In genomic region chr4:145481164-145481941, GRCh38 we compare ENCODE assay signal across 1 cellular context.
TF ChIP-seq lines count a peak whose summit lies in the region.

Gene SMAD1 (plus strand): TSS chr4:145481853. CDS start chr4:145514614, 32,761 bp downstream.

TF ChIP-seq in HepG2, 621 proteins besides CTCF, POLR2A, EP300 and RAD21 (continued from another document and continues in another):
- TF ChIP-seq, protein P1, sequence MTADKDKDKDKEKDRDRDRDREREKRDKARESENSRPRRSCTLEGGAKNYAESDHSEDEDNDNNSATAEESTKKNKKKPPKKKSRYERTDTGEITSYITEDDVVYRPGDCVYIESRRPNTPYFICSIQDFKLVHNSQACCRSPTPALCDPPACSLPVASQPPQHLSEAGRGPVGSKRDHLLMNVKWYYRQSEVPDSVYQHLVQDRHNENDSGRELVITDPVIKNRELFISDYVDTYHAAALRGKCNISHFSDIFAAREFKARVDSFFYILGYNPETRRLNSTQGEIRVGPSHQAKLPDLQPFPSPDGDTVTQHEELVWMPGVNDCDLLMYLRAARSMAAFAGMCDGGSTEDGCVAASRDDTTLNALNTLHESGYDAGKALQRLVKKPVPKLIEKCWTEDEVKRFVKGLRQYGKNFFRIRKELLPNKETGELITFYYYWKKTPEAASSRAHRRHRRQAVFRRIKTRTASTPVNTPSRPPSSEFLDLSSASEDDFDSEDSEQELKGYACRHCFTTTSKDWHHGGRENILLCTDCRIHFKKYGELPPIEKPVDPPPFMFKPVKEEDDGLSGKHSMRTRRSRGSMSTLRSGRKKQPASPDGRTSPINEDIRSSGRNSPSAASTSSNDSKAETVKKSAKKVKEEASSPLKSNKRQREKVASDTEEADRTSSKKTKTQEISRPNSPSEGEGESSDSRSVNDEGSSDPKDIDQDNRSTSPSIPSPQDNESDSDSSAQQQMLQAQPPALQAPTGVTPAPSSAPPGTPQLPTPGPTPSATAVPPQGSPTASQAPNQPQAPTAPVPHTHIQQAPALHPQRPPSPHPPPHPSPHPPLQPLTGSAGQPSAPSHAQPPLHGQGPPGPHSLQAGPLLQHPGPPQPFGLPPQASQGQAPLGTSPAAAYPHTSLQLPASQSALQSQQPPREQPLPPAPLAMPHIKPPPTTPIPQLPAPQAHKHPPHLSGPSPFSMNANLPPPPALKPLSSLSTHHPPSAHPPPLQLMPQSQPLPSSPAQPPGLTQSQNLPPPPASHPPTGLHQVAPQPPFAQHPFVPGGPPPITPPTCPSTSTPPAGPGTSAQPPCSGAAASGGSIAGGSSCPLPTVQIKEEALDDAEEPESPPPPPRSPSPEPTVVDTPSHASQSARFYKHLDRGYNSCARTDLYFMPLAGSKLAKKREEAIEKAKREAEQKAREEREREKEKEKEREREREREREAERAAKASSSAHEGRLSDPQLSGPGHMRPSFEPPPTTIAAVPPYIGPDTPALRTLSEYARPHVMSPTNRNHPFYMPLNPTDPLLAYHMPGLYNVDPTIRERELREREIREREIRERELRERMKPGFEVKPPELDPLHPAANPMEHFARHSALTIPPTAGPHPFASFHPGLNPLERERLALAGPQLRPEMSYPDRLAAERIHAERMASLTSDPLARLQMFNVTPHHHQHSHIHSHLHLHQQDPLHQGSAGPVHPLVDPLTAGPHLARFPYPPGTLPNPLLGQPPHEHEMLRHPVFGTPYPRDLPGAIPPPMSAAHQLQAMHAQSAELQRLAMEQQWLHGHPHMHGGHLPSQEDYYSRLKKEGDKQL (CRISPR knock-in tag; IDR thresholded peaks at IDR 0.05; ENCODE audit: low read depth): no peak
- TF ChIP-seq TFDP2 (CRISPR knock-in tag; IDR thresholded peaks at IDR 0.05): no peak
- no peak for TF ChIP-seq KLF12 (CRISPR knock-in tag; IDR thresholded peaks at IDR 0.05; ENCODE audit: borderline replicate concordance)
- no peak for TF ChIP-seq RORA (CRISPR knock-in tag; IDR thresholded peaks at IDR 0.05)
- TF ChIP-seq ZNF264 (CRISPR knock-in tag; IDR thresholded peaks at IDR 0.05): no peak
- TF ChIP-seq, protein P2, sequence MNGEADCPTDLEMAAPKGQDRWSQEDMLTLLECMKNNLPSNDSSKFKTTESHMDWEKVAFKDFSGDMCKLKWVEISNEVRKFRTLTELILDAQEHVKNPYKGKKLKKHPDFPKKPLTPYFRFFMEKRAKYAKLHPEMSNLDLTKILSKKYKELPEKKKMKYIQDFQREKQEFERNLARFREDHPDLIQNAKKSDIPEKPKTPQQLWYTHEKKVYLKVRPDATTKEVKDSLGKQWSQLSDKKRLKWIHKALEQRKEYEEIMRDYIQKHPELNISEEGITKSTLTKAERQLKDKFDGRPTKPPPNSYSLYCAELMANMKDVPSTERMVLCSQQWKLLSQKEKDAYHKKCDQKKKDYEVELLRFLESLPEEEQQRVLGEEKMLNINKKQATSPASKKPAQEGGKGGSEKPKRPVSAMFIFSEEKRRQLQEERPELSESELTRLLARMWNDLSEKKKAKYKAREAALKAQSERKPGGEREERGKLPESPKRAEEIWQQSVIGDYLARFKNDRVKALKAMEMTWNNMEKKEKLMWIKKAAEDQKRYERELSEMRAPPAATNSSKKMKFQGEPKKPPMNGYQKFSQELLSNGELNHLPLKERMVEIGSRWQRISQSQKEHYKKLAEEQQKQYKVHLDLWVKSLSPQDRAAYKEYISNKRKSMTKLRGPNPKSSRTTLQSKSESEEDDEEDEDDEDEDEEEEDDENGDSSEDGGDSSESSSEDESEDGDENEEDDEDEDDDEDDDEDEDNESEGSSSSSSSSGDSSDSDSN (CRISPR knock-in tag; IDR thresholded peaks at IDR 0.05): peak; percentile 88; the same call in 1 of the 2 replicates
- TF ChIP-seq NFIC (IDR thresholded peaks at IDR 0.05; ENCODE audit: low read length): no peak
- TF ChIP-seq NRL (CRISPR knock-in tag; IDR thresholded peaks at IDR 0.05; ENCODE audit: borderline replicate concordance): no peak
- TF ChIP-seq CHD4 (IDR thresholded peaks at IDR 0.05; ENCODE audit: borderline replicate concordance, low read length): no peak
- TF ChIP-seq MTF1 (CRISPR knock-in tag; IDR thresholded peaks at IDR 0.05): no peak
- TF ChIP-seq KAT8 (CRISPR knock-in tag; IDR thresholded peaks at IDR 0.05): no peak
- no peak for TF ChIP-seq ZNF225 (CRISPR knock-in tag; IDR thresholded peaks at IDR 0.05)
- TF ChIP-seq, protein P3, sequence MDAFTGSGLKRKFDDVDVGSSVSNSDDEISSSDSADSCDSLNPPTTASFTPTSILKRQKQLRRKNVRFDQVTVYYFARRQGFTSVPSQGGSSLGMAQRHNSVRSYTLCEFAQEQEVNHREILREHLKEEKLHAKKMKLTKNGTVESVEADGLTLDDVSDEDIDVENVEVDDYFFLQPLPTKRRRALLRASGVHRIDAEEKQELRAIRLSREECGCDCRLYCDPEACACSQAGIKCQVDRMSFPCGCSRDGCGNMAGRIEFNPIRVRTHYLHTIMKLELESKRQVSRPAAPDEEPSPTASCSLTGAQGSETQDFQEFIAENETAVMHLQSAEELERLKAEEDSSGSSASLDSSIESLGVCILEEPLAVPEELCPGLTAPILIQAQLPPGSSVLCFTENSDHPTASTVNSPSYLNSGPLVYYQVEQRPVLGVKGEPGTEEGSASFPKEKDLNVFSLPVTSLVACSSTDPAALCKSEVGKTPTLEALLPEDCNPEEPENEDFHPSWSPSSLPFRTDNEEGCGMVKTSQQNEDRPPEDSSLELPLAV (CRISPR knock-in tag; conservative IDR thresholded peaks at IDR 0.05; ENCODE audit: low read depth): no peak
- TF ChIP-seq, protein P4, sequence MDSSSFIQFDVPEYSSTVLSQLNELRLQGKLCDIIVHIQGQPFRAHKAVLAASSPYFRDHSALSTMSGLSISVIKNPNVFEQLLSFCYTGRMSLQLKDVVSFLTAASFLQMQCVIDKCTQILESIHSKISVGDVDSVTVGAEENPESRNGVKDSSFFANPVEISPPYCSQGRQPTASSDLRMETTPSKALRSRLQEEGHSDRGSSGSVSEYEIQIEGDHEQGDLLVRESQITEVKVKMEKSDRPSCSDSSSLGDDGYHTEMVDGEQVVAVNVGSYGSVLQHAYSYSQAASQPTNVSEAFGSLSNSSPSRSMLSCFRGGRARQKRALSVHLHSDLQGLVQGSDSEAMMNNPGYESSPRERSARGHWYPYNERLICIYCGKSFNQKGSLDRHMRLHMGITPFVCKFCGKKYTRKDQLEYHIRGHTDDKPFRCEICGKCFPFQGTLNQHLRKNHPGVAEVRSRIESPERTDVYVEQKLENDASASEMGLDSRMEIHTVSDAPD (CRISPR knock-in tag; IDR thresholded peaks at IDR 0.05): no peak
- no peak for TF ChIP-seq ZNF256 (CRISPR knock-in tag; conservative IDR thresholded peaks at IDR 0.05)
- TF ChIP-seq RXRA (CRISPR knock-in tag; IDR thresholded peaks at IDR 0.05): no peak
- no peak for TF ChIP-seq ZNF512B (CRISPR knock-in tag; IDR thresholded peaks at IDR 0.05; ENCODE audit: borderline replicate concordance)
- TF ChIP-seq, protein P5, sequence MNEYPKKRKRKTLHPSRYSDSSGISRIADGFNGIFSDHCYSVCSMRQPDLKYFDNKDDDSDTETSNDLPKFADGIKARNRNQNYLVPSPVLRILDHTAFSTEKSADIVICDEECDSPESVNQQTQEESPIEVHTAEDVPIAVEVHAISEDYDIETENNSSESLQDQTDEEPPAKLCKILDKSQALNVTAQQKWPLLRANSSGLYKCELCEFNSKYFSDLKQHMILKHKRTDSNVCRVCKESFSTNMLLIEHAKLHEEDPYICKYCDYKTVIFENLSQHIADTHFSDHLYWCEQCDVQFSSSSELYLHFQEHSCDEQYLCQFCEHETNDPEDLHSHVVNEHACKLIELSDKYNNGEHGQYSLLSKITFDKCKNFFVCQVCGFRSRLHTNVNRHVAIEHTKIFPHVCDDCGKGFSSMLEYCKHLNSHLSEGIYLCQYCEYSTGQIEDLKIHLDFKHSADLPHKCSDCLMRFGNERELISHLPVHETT (CRISPR knock-in tag; conservative IDR thresholded peaks at IDR 0.05): no peak
- TF ChIP-seq, protein P6, sequence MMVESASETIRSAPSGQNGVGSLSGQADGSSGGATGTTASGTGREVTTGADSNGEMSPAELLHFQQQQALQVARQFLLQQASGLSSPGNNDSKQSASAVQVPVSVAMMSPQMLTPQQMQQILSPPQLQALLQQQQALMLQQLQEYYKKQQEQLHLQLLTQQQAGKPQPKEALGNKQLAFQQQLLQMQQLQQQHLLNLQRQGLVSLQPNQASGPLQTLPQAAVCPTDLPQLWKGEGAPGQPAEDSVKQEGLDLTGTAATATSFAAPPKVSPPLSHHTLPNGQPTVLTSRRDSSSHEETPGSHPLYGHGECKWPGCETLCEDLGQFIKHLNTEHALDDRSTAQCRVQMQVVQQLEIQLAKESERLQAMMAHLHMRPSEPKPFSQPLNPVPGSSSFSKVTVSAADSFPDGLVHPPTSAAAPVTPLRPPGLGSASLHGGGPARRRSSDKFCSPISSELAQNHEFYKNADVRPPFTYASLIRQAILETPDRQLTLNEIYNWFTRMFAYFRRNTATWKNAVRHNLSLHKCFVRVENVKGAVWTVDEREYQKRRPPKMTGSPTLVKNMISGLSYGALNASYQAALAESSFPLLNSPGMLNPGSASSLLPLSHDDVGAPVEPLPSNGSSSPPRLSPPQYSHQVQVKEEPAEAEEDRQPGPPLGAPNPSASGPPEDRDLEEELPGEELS (CRISPR knock-in tag; IDR thresholded peaks at IDR 0.05): no peak
- TF ChIP-seq, protein P7, sequence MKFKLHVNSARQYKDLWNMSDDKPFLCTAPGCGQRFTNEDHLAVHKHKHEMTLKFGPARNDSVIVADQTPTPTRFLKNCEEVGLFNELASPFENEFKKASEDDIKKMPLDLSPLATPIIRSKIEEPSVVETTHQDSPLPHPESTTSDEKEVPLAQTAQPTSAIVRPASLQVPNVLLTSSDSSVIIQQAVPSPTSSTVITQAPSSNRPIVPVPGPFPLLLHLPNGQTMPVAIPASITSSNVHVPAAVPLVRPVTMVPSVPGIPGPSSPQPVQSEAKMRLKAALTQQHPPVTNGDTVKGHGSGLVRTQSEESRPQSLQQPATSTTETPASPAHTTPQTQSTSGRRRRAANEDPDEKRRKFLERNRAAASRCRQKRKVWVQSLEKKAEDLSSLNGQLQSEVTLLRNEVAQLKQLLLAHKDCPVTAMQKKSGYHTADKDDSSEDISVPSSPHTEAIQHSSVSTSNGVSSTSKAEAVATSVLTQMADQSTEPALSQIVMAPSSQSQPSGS (CRISPR knock-in tag; IDR thresholded peaks at IDR 0.05): no peak
- no peak for TF ChIP-seq RELA (CRISPR knock-in tag; IDR thresholded peaks at IDR 0.05)
- no peak for TF ChIP-seq ZNF670 (CRISPR knock-in tag; IDR thresholded peaks at IDR 0.05; ENCODE audit: borderline replicate concordance)
- TF ChIP-seq, protein P8, sequence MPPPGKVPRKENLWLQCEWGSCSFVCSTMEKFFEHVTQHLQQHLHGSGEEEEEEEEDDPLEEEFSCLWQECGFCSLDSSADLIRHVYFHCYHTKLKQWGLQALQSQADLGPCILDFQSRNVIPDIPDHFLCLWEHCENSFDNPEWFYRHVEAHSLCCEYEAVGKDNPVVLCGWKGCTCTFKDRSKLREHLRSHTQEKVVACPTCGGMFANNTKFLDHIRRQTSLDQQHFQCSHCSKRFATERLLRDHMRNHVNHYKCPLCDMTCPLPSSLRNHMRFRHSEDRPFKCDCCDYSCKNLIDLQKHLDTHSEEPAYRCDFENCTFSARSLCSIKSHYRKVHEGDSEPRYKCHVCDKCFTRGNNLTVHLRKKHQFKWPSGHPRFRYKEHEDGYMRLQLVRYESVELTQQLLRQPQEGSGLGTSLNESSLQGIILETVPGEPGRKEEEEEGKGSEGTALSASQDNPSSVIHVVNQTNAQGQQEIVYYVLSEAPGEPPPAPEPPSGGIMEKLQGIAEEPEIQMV (CRISPR knock-in tag; IDR thresholded peaks at IDR 0.05; ENCODE audit: low read depth): no peak
- peak; percentile 59; the same call in 1 of the 2 replicates for TF ChIP-seq SMYD3 (CRISPR knock-in tag; IDR thresholded peaks at IDR 0.05)
- TF ChIP-seq MZF1 (CRISPR knock-in tag; IDR thresholded peaks at IDR 0.05; ENCODE audit: borderline replicate concordance): no peak
- TF ChIP-seq HIVEP1 (CRISPR knock-in tag; IDR thresholded peaks at IDR 0.05): no peak
- TF ChIP-seq CEBPB (IDR thresholded peaks at IDR 0.05; ENCODE audit: borderline replicate concordance, low read depth, low read length): no peak
- TF ChIP-seq PRMT3 (CRISPR knock-in tag; IDR thresholded peaks at IDR 0.05; ENCODE audit: borderline replicate concordance, low read depth): no peak
- no peak for TF ChIP-seq PTBP1 (IDR thresholded peaks at IDR 0.05; ENCODE audit: low read depth, low read length, poor library complexity, severe bottlenecking)
- TF ChIP-seq ZSCAN29 (CRISPR knock-in tag; conservative IDR thresholded peaks at IDR 0.05): no peak
- 0 out of 2 replicates have a peak, but pooled peaks have one; percentile 13 for TF ChIP-seq TOPORS (CRISPR knock-in tag; IDR thresholded peaks at IDR 0.05)
- TF ChIP-seq, protein P9, sequence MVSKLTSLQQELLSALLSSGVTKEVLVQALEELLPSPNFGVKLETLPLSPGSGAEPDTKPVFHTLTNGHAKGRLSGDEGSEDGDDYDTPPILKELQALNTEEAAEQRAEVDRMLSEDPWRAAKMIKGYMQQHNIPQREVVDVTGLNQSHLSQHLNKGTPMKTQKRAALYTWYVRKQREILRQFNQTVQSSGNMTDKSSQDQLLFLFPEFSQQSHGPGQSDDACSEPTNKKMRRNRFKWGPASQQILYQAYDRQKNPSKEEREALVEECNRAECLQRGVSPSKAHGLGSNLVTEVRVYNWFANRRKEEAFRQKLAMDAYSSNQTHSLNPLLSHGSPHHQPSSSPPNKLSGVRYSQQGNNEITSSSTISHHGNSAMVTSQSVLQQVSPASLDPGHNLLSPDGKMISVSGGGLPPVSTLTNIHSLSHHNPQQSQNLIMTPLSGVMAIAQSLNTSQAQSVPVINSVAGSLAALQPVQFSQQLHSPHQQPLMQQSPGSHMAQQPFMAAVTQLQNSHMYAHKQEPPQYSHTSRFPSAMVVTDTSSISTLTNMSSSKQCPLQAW (CRISPR knock-in tag; IDR thresholded peaks at IDR 0.05): no peak
- no peak for TF ChIP-seq FOXK2 (IDR thresholded peaks at IDR 0.05)
- no peak for TF ChIP-seq IRX3 (CRISPR knock-in tag; IDR thresholded peaks at IDR 0.05; ENCODE audit: borderline replicate concordance, low read depth)
